Comparison of ENCODE assay signal across 12 cellular contexts in genomic region chr20:33076662-33077398, GRCh38. TPM values are rescaled to one million over a fixed set of nuclear protein-coding genes. Genes with fewer than 3 reads are reported as not detected.
DNase-seq lines count a peak whose midpoint lies in the region; ATAC-seq and TF ChIP-seq lines count a peak whose summit lies in the region.
"Had no signal": no experiment of that assay in that cellular context is flagged by ENCODE, and none has a peak within 500 bp of the region (broad histone marks: within the 10 kb centered on the region; RNA-seq: fewer than 3 reads in every experiment).

No MANE protein-coding gene starts in this region.

- H3K27ac Mint-ChIP-seq in activated T-cell treated with anti-CD3 and anti-CD28 coated beads, Interleukin-2, amount 50 U/mL, for 24 hours, result no peak overlapping the region
- H3K27ac Mint-ChIP-seq: memory B cell had no signal

- no peaks in the 10 kb centered on the region for H3K27me3 Mint-ChIP-seq in activated T-cell treated with anti-CD3 and anti-CD28 coated beads, Interleukin-2, amount 50 U/mL, for 24 hours

- H3K4me1 Mint-ChIP-seq in activated T-cell treated with anti-CD3 and anti-CD28 coated beads, Interleukin-2, amount 50 U/mL, for 24 hours (ENCODE audit: low read depth), result no peaks in the 10 kb centered on the region

- no peak overlapping the region for H3K4me3 Mint-ChIP-seq in activated T-cell treated with anti-CD3 and anti-CD28 coated beads, Interleukin-2, amount 50 U/mL, for 24 hours
- H3K4me3 Mint-ChIP-seq: memory B cell had no signal

- H3K9me3 Mint-ChIP-seq in activated T-cell treated with anti-CD3 and anti-CD28 coated beads, Interleukin-2, amount 50 U/mL, for 24 hours, result no peaks in the 10 kb centered on the region

- CTCF ChIA-PET in RWPE1 (lab: Yijun Ruan, JAX), result interaction anchor here (0.6 to 1.8 kb wide), 7 partner anchors 10 to 335 kb away, joined by 3 to 8 read pairs (median 3); no protein-coding TSS in a partner anchor

- in situ Hi-C loops in ACHN (cut with HindIII; ENCODE audit: low pct_ligation_motif_present, low pct_unique_long_range_greater_than_20kb, low sequenced_read_pairs), result no loop called here

- ATAC-seq in HG02870 (IDR thresholded peaks at IDR 0.05; ENCODE audit: unreplicated experiment) (no peak), GM19035 (IDR thresholded peaks at IDR 0.05; ENCODE audit: unreplicated experiment) (no peak), GM18520 (IDR thresholded peaks at IDR 0.05; ENCODE audit: unreplicated experiment) (no peak)

- H3K27ac ChIP-seq in RWPE1, result no peak overlapping the region

- H3K4me3 ChIP-seq in fibroblast of villous mesenchyme (ENCODE audit: low read depth, low read length), result no peak overlapping the region

- DNase-seq in ACHN (peak; percentile 9), RWPE1 (ENCODE audit: low spot score) (peak; percentile 56), fibroblast of villous mesenchyme (ENCODE audit: low read depth) (no peak)
- DNase-seq in activated T-cell treated with anti-CD3 and anti-CD28 coated beads, Interleukin-2, amount 50 U/mL, for 24 hours, result no peak
- DNase-seq: activated CD4-positive, alpha-beta T cell treated with anti-CD3 and anti-CD28 coated beads, Interleukin-2, amount 50 U/mL, for 48 hours; NCI-H510A treated with DMSO at 0.1 percent for 48 hours had no signal

- TF ChIP-seq CTCF in GM12874 (IDR thresholded peaks at IDR 0.05; ENCODE audit: insufficient read depth, low read depth, low read length), result peak; percentile 19; the same call in 1 of the 2 replicates
- TF ChIP-seq CTCF in RWPE1 (conservative IDR thresholded peaks at IDR 0.05; ENCODE audit: low read depth), result no peak
- peak; percentile 18 for TF ChIP-seq CTCF in fibroblast of villous mesenchyme (IDR thresholded peaks at IDR 0.05; ENCODE audit: insufficient read depth, low read depth, low read length)

- POLR2A ChIA-PET in RWPE1 (lab: Yijun Ruan, JAX; ENCODE audit: low non-redundant PET), result no interaction called here

- H3K36me3 Mint-ChIP-seq in activated T-cell treated with anti-CD3 and anti-CD28 coated beads, Interleukin-2, amount 50 U/mL, for 24 hours (ENCODE audit: low read depth), result no peaks in the 10 kb centered on the region
- H3K36me3 Mint-ChIP-seq: memory B cell had no signal

RNA-seq across cellular contexts. Expression of gene BPIFB4, which starts 2.6 kb away (rescaled TPM):
- total RNA-seq in fibroblast of villous mesenchyme, result not detected in 2 replicates
- total RNA-seq: dermis microvascular lymphatic vessel endothelial cell had no signal

RNA-seq across cellular contexts. Expression of gene BPIFB3, which starts 23.1 kb away (rescaled TPM):
- not detected in 2 replicates for total RNA-seq in fibroblast of villous mesenchyme
- total RNA-seq: dermis microvascular lymphatic vessel endothelial cell had no signal

RNA-seq across cellular contexts. Expression of gene BPIFB6, which starts 45.4 kb away (rescaled TPM):
- total RNA-seq in fibroblast of villous mesenchyme, result not detected in 2 replicates
- total RNA-seq: dermis microvascular lymphatic vessel endothelial cell had no signal

Comparison
In these comparisons a context has a peak if more than half of its experiments do, and no peak if none do; other contexts are left out.
1. DNase-seq: peak in ACHN (single experiment) and RWPE1 (single experiment); none in fibroblast of villous mesenchyme (single experiment) and activated T-cell treated with anti-CD3 and anti-CD28 coated beads, Interleukin-2, amount 50 U/mL, for 24 hours (single experiment).